In the genomic region with DNA sequence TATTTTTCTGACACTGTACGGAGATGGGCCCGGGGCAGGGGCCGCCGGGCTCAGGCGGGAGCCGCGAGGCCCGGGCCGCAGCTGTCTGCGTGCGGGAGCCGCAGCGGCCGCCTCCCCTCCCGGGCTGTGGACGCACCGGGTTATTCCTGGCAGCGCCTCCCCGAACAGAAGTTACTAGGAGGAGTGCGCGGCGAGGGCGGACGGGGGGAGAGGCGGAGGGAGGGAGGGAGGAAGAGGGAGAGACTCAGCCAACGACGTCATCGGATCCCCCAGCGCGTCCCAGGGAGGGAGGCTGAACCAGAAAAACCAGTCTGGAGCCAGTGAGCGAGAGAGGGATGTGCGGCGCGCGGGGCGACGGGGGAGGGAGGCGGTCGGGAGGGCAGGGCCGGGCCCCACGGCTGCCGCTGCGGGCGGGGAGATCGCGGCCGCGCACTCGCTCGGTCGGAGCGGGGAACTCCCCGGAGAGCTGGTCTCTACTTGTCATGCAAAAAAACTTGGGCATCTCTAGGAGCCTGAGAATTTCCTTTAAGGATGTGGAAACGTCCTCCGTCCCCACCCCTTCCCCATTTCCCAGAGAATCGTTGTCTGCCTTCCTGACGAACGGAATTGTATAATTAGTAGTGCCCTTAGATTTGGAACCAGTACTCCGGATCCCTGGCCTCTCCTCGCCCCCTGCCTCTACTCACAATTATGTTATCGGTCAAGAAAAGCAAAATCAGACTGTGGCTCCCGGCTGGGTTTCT, we compare ENCODE assay signal across 8 cellular contexts.
A peak's percentile ranks its signal among the peaks of the same experiment; 100 is the strongest.
DNase-seq lines count a peak whose midpoint lies in the region; ATAC-seq, FAIRE-seq and TF ChIP-seq lines count a peak whose summit lies in the region.

No MANE protein-coding gene starts in this region.

- ATAC-seq in HG02610 (IDR thresholded peaks at IDR 0.05; ENCODE audit: unreplicated experiment): peak; percentile 29

- FAIRE-seq in urothelium cell line (lab: Jason Lieb, UNC): no peak

- peak overlapping the region; percentile 90 for H3K4me3 ChIP-seq in astrocyte of the cerebellum (ENCODE audit: low read depth, low read length)

- peak; percentile 91 for DNase-seq in GM04503 (ENCODE audit: low read depth)
- DNase-seq in NCI-H1417 treated with DMSO at 0.1 percent for 48 hours (lab: John Stamatoyannopoulos, UW): peak; percentile 72
- peak; percentile 85 for DNase-seq in T1000 (lab: John Stamatoyannopoulos, UW)
- DNase-seq in astrocyte of the cerebellum (ENCODE audit: low read depth): peak; percentile 96
- peak; percentile 94 for DNase-seq in hepatic stellate cell (ENCODE audit: low spot score)
- peak; percentile 99 for DNase-seq in putamen (ENCODE audit: low spot score)
- peak; percentile 90 for DNase-seq in urothelium cell line (ENCODE audit: low spot score)

- TF ChIP-seq CTCF in astrocyte of the cerebellum (IDR thresholded peaks at IDR 0.05; ENCODE audit: low read depth, low read length, missing control alignments): no peak

- in situ Hi-C loops in astrocyte of the cerebellum (cut with HindIII; ENCODE audit: low sequenced_read_pairs): no loop called here

Comparison
In these comparisons a context has a peak if more than half of its experiments do, and no peak if none do; other contexts are left out.
1. Peak in every context shown above with its lines: DNase-seq, ATAC-seq and H3K4me3 ChIP-seq.